Comparison of ENCODE assay signal across 1 cellular context in genomic region chr18:37402735-37403099, GRCh38.
TF ChIP-seq lines count a peak whose summit lies in the region.

No MANE protein-coding gene starts in this region.

TF ChIP-seq in HCT116, 20 proteins besides CTCF, POLR2A, EP300 and RAD21 (continued from another document):
- TF ChIP-seq ZBTB33 (IDR thresholded peaks at IDR 0.05; ENCODE audit: extremely low read depth, insufficient replicate concordance, low read length): no peak
- TF ChIP-seq EZH2phosphoT487 (IDR thresholded peaks at IDR 0.05; ENCODE audit: borderline replicate concordance): no peak
- TF ChIP-seq SRF (IDR thresholded peaks at IDR 0.05; ENCODE audit: low read depth): no peak
- no peak for TF ChIP-seq CBX3 (IDR thresholded peaks at IDR 0.05; ENCODE audit: low read depth)
